13 cellular contexts compared by ENCODE assay signal in genomic region chr16:84766978-84767773, GRCh38. TPM values are rescaled to one million over a fixed set of nuclear protein-coding genes. Genes with fewer than 3 reads are reported as not detected.
DNase-seq lines count a peak whose midpoint lies in the region; ATAC-seq and TF ChIP-seq lines count a peak whose summit lies in the region.
"Had no signal": no experiment of that assay in that cellular context is flagged by ENCODE, and none has a peak within 500 bp of the region (broad histone marks: within the 10 kb centered on the region; RNA-seq: fewer than 3 reads in every experiment).

No MANE protein-coding gene starts in this region.

- H3K9me3 Mint-ChIP-seq in activated naive CD4-positive, alpha-beta T cell treated with anti-CD3 and anti-CD28 coated beads for 36 hours, result no peaks in the 10 kb centered on the region
- H3K9me3 Mint-ChIP-seq in endothelial cell (ENCODE audit: unreplicated experiment), result no peaks in the 10 kb centered on the region
- H3K9me3 Mint-ChIP-seq in stimulated activated effector memory CD8-positive, alpha-beta T cell treated with anti-CD3 and anti-CD28 coated beads, Interleukin-12 subunit alpha, Interleukin-12 subunit beta, amount 100 ng/mL, for 72 hours, result no peaks in the 10 kb centered on the region
- H3K9me3 Mint-ChIP-seq: activated B cell treated with CpG ODN at 0.5 μM for 24 hours had no signal

- no peak for ATAC-seq in stimulated activated effector memory CD8-positive, alpha-beta T cell treated with anti-CD3 and anti-CD28 coated beads, Interleukin-12 subunit alpha, Interleukin-12 subunit beta, amount 100 ng/mL, for 72 hours

- TF ChIP-seq CTCF in endothelial cell (IDR thresholded peaks at IDR 0.05; ENCODE audit: unreplicated experiment), result no peak

- peaks cover 52% of the 10 kb centered on the region for H3K36me3 Mint-ChIP-seq in activated naive CD4-positive, alpha-beta T cell treated with anti-CD3 and anti-CD28 coated beads for 36 hours (ENCODE audit: low read depth)
- peaks cover 30% of the 10 kb centered on the region for H3K36me3 Mint-ChIP-seq in endothelial cell (ENCODE audit: low read depth, unreplicated experiment)
- H3K36me3 Mint-ChIP-seq in stimulated activated effector memory CD8-positive, alpha-beta T cell treated with anti-CD3 and anti-CD28 coated beads, Interleukin-12 subunit alpha, Interleukin-12 subunit beta, amount 100 ng/mL, for 72 hours, result peaks cover 100% of the 10 kb centered on the region

- no peak overlapping the region for H3K4me3 Mint-ChIP-seq in activated naive CD4-positive, alpha-beta T cell treated with anti-CD3 and anti-CD28 coated beads for 36 hours
- no peak overlapping the region for H3K4me3 Mint-ChIP-seq in endothelial cell (ENCODE audit: unreplicated experiment)
- H3K4me3 Mint-ChIP-seq in stimulated activated effector memory CD8-positive, alpha-beta T cell treated with anti-CD3 and anti-CD28 coated beads, Interleukin-12 subunit alpha, Interleukin-12 subunit beta, amount 100 ng/mL, for 72 hours, result peak overlapping the region; percentile 49
- H3K4me3 Mint-ChIP-seq: activated B cell treated with CpG ODN at 0.5 μM for 24 hours had no signal

- CTCF ChIA-PET in activated naive CD4-positive, alpha-beta T cell treated with anti-CD3 and anti-CD28 coated beads for 36 hours (lab: Charles Lee), result interaction anchor here (0.9 to 1.5 kb wide), 5 partner anchors 13 to 205 kb away, joined by 3 to 6 read pairs (median 4); no protein-coding TSS in a partner anchor

- intact Hi-C loops in activated naive CD4-positive, alpha-beta T cell treated with anti-CD3 and anti-CD28 coated beads for 36 hours (cut with micrococcal nuclease), result no loop called here

- no peaks in the 10 kb centered on the region for H3K27me3 Mint-ChIP-seq in activated naive CD4-positive, alpha-beta T cell treated with anti-CD3 and anti-CD28 coated beads for 36 hours (ENCODE audit: low read depth)
- H3K27me3 Mint-ChIP-seq in endothelial cell (ENCODE audit: unreplicated experiment), result peaks cover 4% of the 10 kb centered on the region
- H3K27me3 Mint-ChIP-seq: activated B cell treated with CpG ODN at 0.5 μM for 24 hours had no signal

- peak overlapping the region; percentile 38 for H3K27ac Mint-ChIP-seq in activated naive CD4-positive, alpha-beta T cell treated with anti-CD3 and anti-CD28 coated beads for 36 hours
- peak overlapping the region; percentile 55 for H3K27ac Mint-ChIP-seq in endothelial cell (ENCODE audit: unreplicated experiment)
- peak overlapping the region; percentile 38 for H3K27ac Mint-ChIP-seq in stimulated activated effector memory CD8-positive, alpha-beta T cell treated with anti-CD3 and anti-CD28 coated beads, Interleukin-12 subunit alpha, Interleukin-12 subunit beta, amount 100 ng/mL, for 72 hours
- H3K27ac Mint-ChIP-seq: activated B cell treated with CpG ODN at 0.5 μM for 24 hours had no signal

- peaks cover 48% of the 10 kb centered on the region for H3K4me1 Mint-ChIP-seq in activated naive CD4-positive, alpha-beta T cell treated with anti-CD3 and anti-CD28 coated beads for 36 hours (ENCODE audit: low read depth)
- no peaks in the 10 kb centered on the region for H3K4me1 Mint-ChIP-seq in endothelial cell (ENCODE audit: unreplicated experiment)
- peaks cover 46% of the 10 kb centered on the region for H3K4me1 Mint-ChIP-seq in stimulated activated effector memory CD8-positive, alpha-beta T cell treated with anti-CD3 and anti-CD28 coated beads, Interleukin-12 subunit alpha, Interleukin-12 subunit beta, amount 100 ng/mL, for 72 hours
- H3K4me1 Mint-ChIP-seq: activated B cell treated with CpG ODN at 0.5 μM for 24 hours had no signal

- no peak for DNase-seq in activated naive CD4-positive, alpha-beta T cell treated with anti-CD3 and anti-CD28 coated beads for 36 hours
- no peak for DNase-seq in activated naive CD4-positive, alpha-beta T cell treated with Interleukin-2 at 50 U/mL for 16 hours
- DNase-seq in NCI-H2227 (lab: John Stamatoyannopoulos, UW; ENCODE audit: unreplicated experiment), result peak; percentile 42
- no peak for DNase-seq in endothelial cell (ENCODE audit: low spot score)
- no peak for DNase-seq in stimulated activated effector memory CD8-positive, alpha-beta T cell treated with anti-CD3 and anti-CD28 coated beads, Interleukin-12 subunit alpha, Interleukin-12 subunit beta, amount 100 ng/mL, for 72 hours (ENCODE audit: low spot score in 2 of 2)
- no peak for DNase-seq in GOT3 (lab: John Stamatoyannopoulos, UW)
- no peak for DNase-seq in RPMI8226
- DNase-seq in C1 segment of cervical spinal cord (lab: John Stamatoyannopoulos, UW), result no peak
- DNase-seq: activated B cell treated with CpG ODN at 0.5 μM for 24 hours, MG63, NCI-H446, pancreas, spleen had no signal

RNA-seq across cellular contexts. Expression of gene CRISPLD2, which starts 52.6 kb away (rescaled TPM):
- total RNA-seq in activated naive CD4-positive, alpha-beta T cell treated with anti-CD3 and anti-CD28 coated beads for 36 hours, result under 1 TPM in 1 of 2 experiments, not detected in 1; 0.14 TPM
- 0.54 TPM for total RNA-seq in endothelial cell (ENCODE audit: unreplicated experiment)
- total RNA-seq: activated B cell treated with CpG ODN at 0.5 μM for 24 hours had no signal
